18 cellular contexts compared by ENCODE assay signal in genomic region chr6:7164536-7165001, GRCh38. TPM values are rescaled to one million over a fixed set of nuclear protein-coding genes. Genes with fewer than 3 reads are reported as not detected.
A peak's percentile ranks its signal among the peaks of the same experiment; 100 is the strongest.
DNase-seq lines count a peak whose midpoint lies in the region; ATAC-seq and TF ChIP-seq lines count a peak whose summit lies in the region.
"Had no signal": no experiment of that assay in that cellular context is flagged by ENCODE, and none has a peak within 500 bp of the region (broad histone marks: within the 10 kb centered on the region; RNA-seq: fewer than 3 reads in every experiment).

No MANE protein-coding gene starts in this region.

- no peaks in the 10 kb centered on the region for H3K27me3 ChIP-seq in H9 (ENCODE audit: insufficient read depth, low read length)
- no peaks in the 10 kb centered on the region for H3K27me3 ChIP-seq in gastroesophageal sphincter
- H3K27me3 ChIP-seq in CD4-positive, alpha-beta T cell (ENCODE audit: control insufficient read depth, insufficient read depth, low read length) = no peaks in the 10 kb centered on the region
- H3K27me3 ChIP-seq: Peyer's patch had no signal

- no CpG with 5 or more reads among the region's 5 CpGs for WGBS in H9 (ENCODE audit: extremely low coverage, insufficient read length, low lambda C conversion rate)
- 52 to 68% methylated on average over 4 to 5 of the region's 5 CpGs for WGBS in gastroesophageal sphincter (ENCODE audit: low coverage in 1 of 2), 2 donors

- no peaks in the 10 kb centered on the region; the same call in 1 of the 2 replicates for H3K79me2 ChIP-seq in H9 (ENCODE audit: insufficient read depth, low read length)

- H3K9ac ChIP-seq in H9 (ENCODE audit: extremely low read depth, insufficient read length, low read length) = no peak overlapping the region

- H4K91ac ChIP-seq in H9 (ENCODE audit: insufficient read length, low read depth, low read length) = no peak overlapping the region

- TF ChIP-seq CTCF in 22Rv1 (IDR thresholded peaks at IDR 0.05) = no peak
- TF ChIP-seq CTCF in H9 (conservative IDR thresholded peaks at IDR 0.05) = no peak
- no peak for TF ChIP-seq CTCF in gastroesophageal sphincter (IDR thresholded peaks at IDR 0.05)
- TF ChIP-seq CTCF in progenitor cell of endocrine pancreas (IDR thresholded peaks at IDR 0.05; ENCODE audit: unreplicated experiment) = no peak
- no peak for TF ChIP-seq CTCF in CD4-positive, alpha-beta T cell (IDR thresholded peaks at IDR 0.05)

- H3K4me1 ChIP-seq in H9 (ENCODE audit: insufficient read depth, low read length) = peaks cover 15% of the 10 kb centered on the region
- peaks cover 19 to 99% (median 37%) of the 10 kb centered on the region in 3 donors for H3K4me1 ChIP-seq in gastroesophageal sphincter

- 0 out of 5 replicates have a peak overlapping the region, but pooled peaks of 1 of the 2 experiments have one; percentile 30 for H3K4me3 Mint-ChIP-seq in H9
- H3K4me3 Mint-ChIP-seq in progenitor cell of endocrine pancreas (ENCODE audit: low read depth) = no peak overlapping the region
- no peak overlapping the region for H3K4me3 Mint-ChIP-seq in CD4-positive, alpha-beta T cell
- H3K4me3 Mint-ChIP-seq: activated B cell treated with CpG ODN at 0.5 μM for 24 hours had no signal

- no peak overlapping the region for H3K18ac ChIP-seq in H9 (ENCODE audit: insufficient read length, low read depth, low read length)

- H3K27me3 Mint-ChIP-seq in H9 (ENCODE audit: low read depth) = no peaks in the 10 kb centered on the region
- H3K27me3 Mint-ChIP-seq in progenitor cell of endocrine pancreas = no peaks in the 10 kb centered on the region
- H3K27me3 Mint-ChIP-seq in CD4-positive, alpha-beta T cell = no peaks in the 10 kb centered on the region
- H3K27me3 Mint-ChIP-seq: activated B cell treated with CpG ODN at 0.5 μM for 24 hours had no signal

- in situ Hi-C loops in KBM-7 (cut with MboI; ENCODE audit: low pct_unique_long_range_greater_than_20kb, low sequenced_read_pairs) = no loop called here

- no peak overlapping the region for H2BK120ac ChIP-seq in H9 (ENCODE audit: low read depth, low read length, poor library complexity, severe bottlenecking)

- no peaks in the 10 kb centered on the region for H3K23me2 ChIP-seq in H9 (ENCODE audit: insufficient read length, low read depth, low read length, poor library complexity, severe bottlenecking)

- CTCF ChIA-PET in CD4-positive, alpha-beta T cell (lab: Charles Lee) = no interaction called here

- no peak overlapping the region for H2BK15ac ChIP-seq in H9 (ENCODE audit: low read depth, low read length)

- H2AFZ ChIP-seq in H9 (ENCODE audit: low read length) = no peak overlapping the region

- H3K4ac ChIP-seq in H9 (ENCODE audit: low read depth, low read length) = no peak overlapping the region

- H3K4me1 Mint-ChIP-seq in H9 = peaks cover 48 to 61% of the 10 kb centered on the region in 2 experiments
- peaks cover 72% of the 10 kb centered on the region for H3K4me1 Mint-ChIP-seq in progenitor cell of endocrine pancreas (ENCODE audit: low read depth)
- peaks cover 72% of the 10 kb centered on the region for H3K4me1 Mint-ChIP-seq in CD4-positive, alpha-beta T cell (ENCODE audit: low read depth)

- H2BK20ac ChIP-seq in H9 (ENCODE audit: low read depth, low read length, poor library complexity, severe bottlenecking) = no peak overlapping the region

- TF ChIP-seq POLR2A in gastroesophageal sphincter (IDR thresholded peaks at IDR 0.05) = no peak

- DNase-seq in H9 (no peak), progenitor cell of endocrine pancreas (ENCODE audit: low spot score, unreplicated experiment) (no peak), KBM-7 (no peak), NCI-H2107 (lab: John Stamatoyannopoulos, UW) (no peak)
- no peak for DNase-seq in effector CD8-positive, alpha-beta T cell (lab: John Stamatoyannopoulos, UW)
- no peak for DNase-seq in CD4-positive, alpha-beta T cell
- DNase-seq: activated B cell treated with CpG ODN at 0.5 μM for 24 hours; activated gamma-delta T cell; amygdala; DMS 273 treated with DMSO at 0.1 percent for 48 hours; mucosa of descending colon; NCI-H2029; Peyer's patch; stimulated activated CD4-positive, alpha-beta T cell treated with anti-CD3 and anti-CD28 coated beads, Interleukin-4, amount 100 ng/mL, for 1 hour; stimulated activated CD8-positive, alpha-beta memory T cell treated with anti-CD3 and anti-CD28 coated beads, Interleukin-4, amount 100 ng/mL, for 48 hours had no signal

- H3K9me3 Mint-ChIP-seq in H9 (no peaks in the 10 kb centered on the region), progenitor cell of endocrine pancreas (ENCODE audit: low read depth) (no peaks in the 10 kb centered on the region)
- H3K9me3 Mint-ChIP-seq in CD4-positive, alpha-beta T cell = no peaks in the 10 kb centered on the region
- H3K9me3 Mint-ChIP-seq: activated B cell treated with CpG ODN at 0.5 μM for 24 hours had no signal

- no peak for TF ChIP-seq EP300 in gastroesophageal sphincter (IDR thresholded peaks at IDR 0.05)

- no peaks in the 10 kb centered on the region for H3K79me1 ChIP-seq in H9 (ENCODE audit: insufficient read depth, low read depth, low read length, poor library complexity, severe bottlenecking)

- H3K36me3 ChIP-seq in gastroesophageal sphincter = no peaks in the 10 kb centered on the region
- H3K36me3 ChIP-seq: Peyer's patch had no signal

- H3K14ac ChIP-seq in H9 (ENCODE audit: insufficient read depth, low read length) = no peak overlapping the region

- no peak overlapping the region for H3T11ph ChIP-seq in H9 (ENCODE audit: low read length)

- H3K23ac ChIP-seq in H9 (ENCODE audit: insufficient read length, low read depth, low read length) = no peak overlapping the region

- H2BK5ac ChIP-seq in H9 (ENCODE audit: insufficient read length, low read length) = no peak overlapping the region

- no peak overlapping the region for H3K4me3 ChIP-seq in gastroesophageal sphincter
- H3K4me3 ChIP-seq: mucosa of descending colon, Peyer's patch had no signal

- no peak overlapping the region for H4K5ac ChIP-seq in H9 (ENCODE audit: insufficient read length, low read depth, low read length)

- H3K27ac Mint-ChIP-seq in H9 (peak overlapping the region in 2 of 3 experiments; percentile 10 to 65; a peak in 1 of 7 replicates), progenitor cell of endocrine pancreas (peak overlapping the region; percentile 84)
- H3K27ac Mint-ChIP-seq in CD4-positive, alpha-beta T cell = no peak overlapping the region
- H3K27ac Mint-ChIP-seq: activated B cell treated with CpG ODN at 0.5 μM for 24 hours had no signal

- H3K36me3 Mint-ChIP-seq in H9 (ENCODE audit: insufficient read depth in 1 of 3, low read depth in 3 of 3) (peaks cover 0 to 2% (median 0%) of the 10 kb centered on the region in 3 experiments; a peak in 2 of 7 replicates), progenitor cell of endocrine pancreas (ENCODE audit: insufficient read depth) (peaks cover 2% of the 10 kb centered on the region)
- peaks cover 14% of the 10 kb centered on the region for H3K36me3 Mint-ChIP-seq in CD4-positive, alpha-beta T cell (ENCODE audit: low read depth)

- H3K9me3 ChIP-seq in H9 (ENCODE audit: control insufficient read depth, low read depth, low read length) = no peaks in the 10 kb centered on the region
- no peaks in the 10 kb centered on the region for H3K9me3 ChIP-seq in gastroesophageal sphincter
- no peaks in the 10 kb centered on the region for H3K9me3 ChIP-seq in CD4-positive, alpha-beta T cell (ENCODE audit: control insufficient read depth, low read length)
- H3K9me3 ChIP-seq: mucosa of descending colon, Peyer's patch had no signal

- intact Hi-C loops in CD4-positive, alpha-beta T cell (cut with DNase I, micrococcal nuclease) = no loop called here

- no peak overlapping the region for H4K8ac ChIP-seq in H9 (replicated peaks; ENCODE audit: insufficient read length, low read depth, low read length)

- H3K27ac ChIP-seq in 22Rv1 = peak overlapping the region; percentile 60
- H3K27ac ChIP-seq in H9 (ENCODE audit: insufficient read length, low read depth, low read length) = no peak overlapping the region
- H3K27ac ChIP-seq in gastroesophageal sphincter = peak overlapping the region in 3 of 4 donors; percentile 64 to 80 (median 69)
- H3K27ac ChIP-seq in CD4-positive, alpha-beta T cell (ENCODE audit: low read depth, low read length) = no peak overlapping the region
- H3K27ac ChIP-seq: epithelial cell of prostate had no signal

- no peak overlapping the region for H3K56ac ChIP-seq in H9 (ENCODE audit: insufficient read length, low read depth, low read length)

- no peak for ATAC-seq in gastroesophageal sphincter
- ATAC-seq in CD4-positive, alpha-beta T cell (ENCODE audit: poor library complexity) = no peak

- H2AK5ac ChIP-seq in H9 (ENCODE audit: insufficient read length, low read length) = no peak overlapping the region

- no peaks in the 10 kb centered on the region for H4K20me1 ChIP-seq in H9 (ENCODE audit: control insufficient read depth, insufficient read depth, insufficient read length)

- POLR2A ChIA-PET in CD4-positive, alpha-beta T cell (lab: Charles Lee) = interaction anchor here (0.6 kb wide), 1 partner anchor 34 kb away, joined by 3 read pairs; no protein-coding TSS in a partner anchor

- H3K4me2 ChIP-seq in H9 (ENCODE audit: insufficient read depth, insufficient read length, low read length) = no peak overlapping the region

- H2BK12ac ChIP-seq in H9 (ENCODE audit: insufficient read length, low read depth, low read length) = no peak overlapping the region

RNA-seq across cellular contexts. Expression of gene RREB1, which starts 56.8 kb away (rescaled TPM):
- total RNA-seq in H9 (2021) = 33.6 and 35.8 TPM in 2 replicates
- 10 to 100 TPM; 20.3 to 40.8 (median 28.1) TPM for total RNA-seq in gastroesophageal sphincter
- 67.2 and 71.7 TPM in 2 replicates for total RNA-seq in progenitor cell of endocrine pancreas
- 10 to 100 TPM; 56.5 to 60.0 TPM for total RNA-seq in CD4-positive, alpha-beta T cell

Comparison
In these comparisons a context has a peak if more than half of its experiments do, and no peak if none do; other contexts are left out.
1. H3K27ac ChIP-seq: peak in 22Rv1 (single experiment) and gastroesophageal sphincter (3 of 4); none in H9 (single experiment) and CD4-positive, alpha-beta T cell (single experiment).